In genomic region chr14:23122086-23122485, GRCh38 we compare ENCODE assay signal across 1 cellular context.
TF ChIP-seq lines count a peak whose summit lies in the region.

No MANE protein-coding gene starts in this region.

TF ChIP-seq in H1, 55 proteins besides CTCF, POLR2A, EP300 and RAD21:
- TF ChIP-seq JUND (IDR thresholded peaks at IDR 0.05; ENCODE audit: low read length), result no peak
- no peak for TF ChIP-seq MAFK (IDR thresholded peaks at IDR 0.05; ENCODE audit: low read depth, low read length)
- no peak for TF ChIP-seq TEAD4 (IDR thresholded peaks at IDR 0.05; ENCODE audit: low read depth, low read length)
- no peak for TF ChIP-seq HDAC6 (IDR thresholded peaks at IDR 0.05; ENCODE audit: low read depth, low read length)
- no peak for TF ChIP-seq TAF1 (IDR thresholded peaks at IDR 0.05; ENCODE audit: low read depth, low read length)
- TF ChIP-seq NRF1 (IDR thresholded peaks at IDR 0.05; ENCODE audit: low read depth, low read length), result no peak
- TF ChIP-seq GABPA (IDR thresholded peaks at IDR 0.05; ENCODE audit: borderline replicate concordance, insufficient read depth, low read length), result no peak
- no peak for TF ChIP-seq BRCA1 (IDR thresholded peaks at IDR 0.05; ENCODE audit: low read depth, low read length)
- no peak for TF ChIP-seq SUZ12 (IDR thresholded peaks at IDR 0.05; ENCODE audit: low read length)
- no peak for TF ChIP-seq HDAC2 (IDR thresholded peaks at IDR 0.05; ENCODE audit: borderline replicate concordance in 1 of 2, low read depth in 2 of 2, low read length in 2 of 2)
- TF ChIP-seq TAF7 (optimal IDR thresholded peaks at IDR 0.05; ENCODE audit: borderline replicate concordance, low read depth, low read length), result no peak
- no peak for TF ChIP-seq CHD1 (IDR thresholded peaks at IDR 0.05; ENCODE audit: low read depth, low read length)
- TF ChIP-seq CTBP2 (IDR thresholded peaks at IDR 0.05; ENCODE audit: borderline replicate concordance, insufficient read depth, insufficient read length, low read length), result no peak
- no peak for TF ChIP-seq ATF2 (IDR thresholded peaks at IDR 0.05; ENCODE audit: low read length)
- TF ChIP-seq CHD2 (IDR thresholded peaks at IDR 0.05; ENCODE audit: low read length), result no peak
- no peak for TF ChIP-seq ATF3 (IDR thresholded peaks at IDR 0.05; ENCODE audit: insufficient read depth, low read depth, low read length)
- TF ChIP-seq POU5F1 (IDR thresholded peaks at IDR 0.05; ENCODE audit: low read depth, low read length), result no peak
